25 cellular contexts compared by ENCODE assay signal in the genomic region with DNA sequence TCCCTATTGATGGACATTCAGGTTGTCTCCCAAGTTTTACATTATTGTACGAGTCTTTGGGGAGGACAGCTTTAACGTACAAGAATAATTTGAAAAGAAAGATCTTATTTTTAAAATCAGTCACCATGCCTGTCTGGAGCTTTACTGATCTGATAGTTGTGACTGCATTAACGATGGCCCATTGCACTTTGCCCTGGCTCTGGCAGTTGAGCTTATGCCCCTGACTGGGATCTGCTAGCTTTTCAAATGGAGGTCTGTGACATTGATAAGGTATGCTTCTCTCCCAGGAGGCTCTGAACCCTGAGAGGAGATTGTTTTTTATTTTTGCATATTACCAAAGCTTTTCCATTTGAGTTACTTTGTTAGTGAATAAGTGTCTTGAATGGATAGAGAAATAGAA. TPM values are rescaled to one million over a fixed set of nuclear protein-coding genes. Genes with fewer than 3 reads are reported as not detected.
"Had no signal": no experiment of that assay in that cellular context is flagged by ENCODE, and none has a peak within 500 bp of the region (broad histone marks: within the 10 kb centered on the region; RNA-seq: fewer than 3 reads in every experiment).

No MANE protein-coding gene starts in this region.

- H3K4me3 ChIP-seq: dorsolateral prefrontal cortex, gastrocnemius medialis, heart right ventricle, left lung, psoas muscle, skin epidermis, thyroid gland had no signal

- H3K9me3 ChIP-seq: gastrocnemius medialis, left lung, psoas muscle, thyroid gland had no signal

- H3K27ac Mint-ChIP-seq: naive thymus-derived CD8-positive, alpha-beta T cell; nephron progenitor cell; stimulated activated naive CD8-positive, alpha-beta T cell treated with anti-CD3 and anti-CD28 coated beads, Interleukin-15, amount 100 ng/mL, for 72 hours had no signal

- H3K4me1 ChIP-seq: left lung, psoas muscle, thyroid gland had no signal

- H3K36me3 ChIP-seq: gastrocnemius medialis, heart right ventricle, left lung, thyroid gland had no signal

- H3K4me3 Mint-ChIP-seq: naive thymus-derived CD8-positive, alpha-beta T cell; nephron progenitor cell; stimulated activated naive CD8-positive, alpha-beta T cell treated with anti-CD3 and anti-CD28 coated beads, Interleukin-15, amount 100 ng/mL, for 72 hours had no signal

- H3K4me1 Mint-ChIP-seq: naive thymus-derived CD8-positive, alpha-beta T cell; nephron progenitor cell; stimulated activated naive CD8-positive, alpha-beta T cell treated with anti-CD3 and anti-CD28 coated beads, Interleukin-15, amount 100 ng/mL, for 72 hours had no signal

- DNase-seq: cerebellar nuclear complex; dorsolateral prefrontal cortex; effector CD4-positive, alpha-beta T cell; foreskin fibroblast; gastrocnemius medialis; heart right ventricle; hypothalamus; kidney; left lung; mesenchymal stem cell; midbrain; naive thymus-derived CD8-positive, alpha-beta T cell; nephron progenitor cell; nucleus accumbens; psoas muscle; right cardiac atrium; stimulated activated CD4-positive, alpha-beta T cell treated with anti-CD3 and anti-CD28 coated beads, Interleukin-15, amount 100 ng/mL, for 24 hours; stimulated activated CD4-positive, alpha-beta T cell treated with anti-CD3 and anti-CD28 coated beads, Interleukin-2, amount 100 ng/mL, for 48 hours; stimulated activated naive CD4-positive, alpha-beta T cell; stimulated activated naive CD8-positive, alpha-beta T cell treated with anti-CD3 and anti-CD28 coated beads, Interleukin-15, amount 100 ng/mL, for 72 hours; thyroid gland; trophoblast cell had no signal

- ATAC-seq: esophagus mucosa; naive thymus-derived CD8-positive, alpha-beta T cell; right cardiac atrium; stimulated activated naive CD8-positive, alpha-beta T cell treated with anti-CD3 and anti-CD28 coated beads, Interleukin-15, amount 100 ng/mL, for 72 hours had no signal

RNA-seq across cellular contexts. Expression of gene BEST3, which starts 21.6 kb away (rescaled TPM):
- total RNA-seq: esophagus mucosa; left lung; naive thymus-derived CD8-positive, alpha-beta T cell; ureter had no signal
- polyA plus RNA-seq: naive thymus-derived CD8-positive, alpha-beta T cell; right cardiac atrium had no signal
